ENCODE assay signal across 24 cellular contexts in the genomic region with DNA sequence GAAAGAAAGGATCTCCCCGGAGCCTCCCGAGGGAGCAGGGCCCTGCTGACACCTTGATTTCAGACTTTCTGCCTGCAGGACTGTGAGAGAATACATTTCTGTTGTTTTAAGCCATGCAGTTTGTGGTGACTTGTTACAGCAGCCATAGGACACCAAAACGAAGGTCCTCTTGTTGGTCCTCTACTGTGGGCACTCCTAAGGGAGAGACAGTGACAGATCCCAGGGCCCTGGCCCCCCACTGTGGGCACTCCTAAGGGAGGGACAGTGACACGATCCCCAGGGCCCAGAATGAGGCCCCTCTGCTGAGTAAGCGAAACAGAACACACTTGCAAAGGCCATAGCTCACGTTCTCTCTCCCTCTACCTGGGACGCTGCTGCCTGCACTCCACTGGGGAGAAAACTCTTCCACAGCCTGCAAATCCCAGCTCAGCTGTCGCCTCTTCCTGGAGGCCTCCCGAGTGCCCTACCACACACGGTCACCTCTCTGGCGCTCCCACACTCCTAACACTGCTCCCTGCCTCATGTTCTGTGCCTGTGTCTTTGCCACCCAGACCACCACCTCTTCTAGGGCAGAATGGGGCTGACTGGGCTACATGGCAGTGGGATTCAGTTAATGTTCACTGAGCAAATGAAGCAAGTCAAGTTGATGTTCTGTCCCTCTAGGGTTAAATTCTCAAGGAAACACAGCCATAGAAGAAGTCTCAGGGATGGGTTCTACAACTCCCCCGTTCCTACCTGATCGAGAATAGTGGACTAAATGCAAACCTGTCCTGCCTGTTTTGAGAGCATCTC. TPM values are rescaled to one million over a fixed set of nuclear protein-coding genes. Genes with fewer than 3 reads are reported as not detected.
DNase-seq lines count a peak whose midpoint lies in the region; ATAC-seq, FAIRE-seq and TF ChIP-seq lines count a peak whose summit lies in the region.
"Had no signal": no experiment of that assay in that cellular context is flagged by ENCODE, and none has a peak within 500 bp of the region (broad histone marks: within the 10 kb centered on the region; RNA-seq: fewer than 3 reads in every experiment).

No MANE protein-coding gene starts in this region.

- no peak for TF ChIP-seq CTCF in HepG2 (CRISPR knock-in tag; IDR thresholded peaks at IDR 0.05)
- no peak for TF ChIP-seq CTCF in right lobe of liver (IDR thresholded peaks at IDR 0.05)
- TF ChIP-seq CTCF in colonic mucosa (IDR thresholded peaks at IDR 0.05): no peak
- TF ChIP-seq CTCF in osteocyte (IDR thresholded peaks at IDR 0.05): no peak

- H3K9me3 Mint-ChIP-seq in osteocyte (ENCODE audit: unreplicated experiment): no peaks in the 10 kb centered on the region
- H3K9me3 Mint-ChIP-seq: CD4-positive, CD25-positive, alpha-beta regulatory T cell; HFFc6; IgD-negative memory B cell had no signal

- peaks cover 38% of the 10 kb centered on the region for H3K36me3 Mint-ChIP-seq in osteocyte (ENCODE audit: unreplicated experiment)

- H3K4me3 ChIP-seq in HepG2 (replicated peaks in 1 of 3; ENCODE audit: insufficient read depth in 1 of 3, low read depth in 2 of 3, low read length in 3 of 3) (no peak overlapping the region), right lobe of liver (no peak overlapping the region), colonic mucosa (no peak overlapping the region)
- H3K4me3 ChIP-seq: GM12878 had no signal

- H3K4me1 Mint-ChIP-seq in osteocyte (ENCODE audit: unreplicated experiment): no peaks in the 10 kb centered on the region
- H3K4me1 Mint-ChIP-seq: CD4-positive, CD25-positive, alpha-beta regulatory T cell; CD8-positive, alpha-beta memory T cell had no signal

- TF ChIP-seq EP300 in HepG2 (IDR thresholded peaks at IDR 0.05; ENCODE audit: low read depth in 2 of 2, low read length in 2 of 2) (no peak), HepG2 (CRISPR knock-in tag; IDR thresholded peaks at IDR 0.05; ENCODE audit: borderline replicate concordance) (no peak)

- H3K27me3 Mint-ChIP-seq in osteocyte (ENCODE audit: unreplicated experiment): no peaks in the 10 kb centered on the region
- H3K27me3 Mint-ChIP-seq: CD4-positive, CD25-positive, alpha-beta regulatory T cell; CD8-positive, alpha-beta memory T cell; IgD-negative memory B cell had no signal

- TF ChIP-seq POLR2A in HepG2 (IDR thresholded peaks at IDR 0.05; ENCODE audit: insufficient read depth in 1 of 2, low read depth in 2 of 2, low read length in 2 of 2) (no peak), right lobe of liver (IDR thresholded peaks at IDR 0.05) (no peak)

- no peaks in the 10 kb centered on the region for H3K27me3 ChIP-seq in HepG2 (ENCODE audit: control insufficient read depth in 1 of 2, insufficient read depth in 2 of 2, low read length in 2 of 2)
- no peaks in the 10 kb centered on the region for H3K27me3 ChIP-seq in right lobe of liver
- no peaks in the 10 kb centered on the region for H3K27me3 ChIP-seq in colonic mucosa
- H3K27me3 ChIP-seq: BE2C had no signal

- no peak for TF ChIP-seq RAD21 in HepG2 (CRISPR knock-in tag; IDR thresholded peaks at IDR 0.05)

- in situ Hi-C loops in HepG2 (cut with HindIII; ENCODE audit: extremely low pct_ligation_motif_present, low pct_unique_long_range_greater_than_20kb): no loop called here

- H4K20me1 ChIP-seq in HepG2 (ENCODE audit: insufficient read depth, low read length): no peaks in the 10 kb centered on the region; the same call in 1 of the 2 replicates

- intact Hi-C loops in HepG2 (cut with micrococcal nuclease; ENCODE audit: unreplicated experiment) (no loop called here), right lobe of liver (cut with DNase I) (loop anchor here in 1 of 2 donors (10.0 kb wide), 1 partner anchor 458 kb away; no protein-coding TSS in a partner anchor), colonic mucosa (cut with DNase I) (no loop called here)

- H3K27ac ChIP-seq in HepG2 (ENCODE audit: extremely low read length, insufficient read depth, low read length) (no peak overlapping the region), right lobe of liver (no peak overlapping the region), colonic mucosa (no peak overlapping the region)
- H3K27ac ChIP-seq: HL-60 had no signal

- no peaks in the 10 kb centered on the region for H3K9me3 ChIP-seq in HepG2 (ENCODE audit: low read length)
- H3K9me3 ChIP-seq in right lobe of liver: no peaks in the 10 kb centered on the region
- H3K9me3 ChIP-seq in colonic mucosa: no peaks in the 10 kb centered on the region
- H3K9me3 ChIP-seq: BE2C had no signal

- H3K4me3 Mint-ChIP-seq in osteocyte (ENCODE audit: unreplicated experiment): no peak overlapping the region
- H3K4me3 Mint-ChIP-seq: CD4-positive, CD25-positive, alpha-beta regulatory T cell; CD8-positive, alpha-beta memory T cell; HFFc6; IgD-negative memory B cell had no signal

- 91% methylated on average over 10 of the region's 13 CpGs for WGBS in HepG2 (ENCODE audit: low lambda C conversion rate)
- WGBS in right lobe of liver (ENCODE audit: insufficient coverage, low coverage, low lambda C conversion rate, missing lambda C conversion rate): 88% methylated on average over 4 of the region's 13 CpGs

- H3K27ac Mint-ChIP-seq in osteocyte (ENCODE audit: unreplicated experiment): no peak overlapping the region
- H3K27ac Mint-ChIP-seq: CD4-positive, CD25-positive, alpha-beta regulatory T cell; HFFc6 had no signal

- FAIRE-seq in HepG2 (lab: Jason Lieb, UNC): no peak
- FAIRE-seq: GM12878, GM19239 had no signal

- no peak overlapping the region for H3K9ac ChIP-seq in HepG2 (ENCODE audit: insufficient read depth, low read depth, low read length)
- no peak overlapping the region for H3K9ac ChIP-seq in colonic mucosa (ENCODE audit: low read depth in 2 of 2, low read length in 2 of 2)

- no peak overlapping the region for H2AFZ ChIP-seq in HepG2 (ENCODE audit: low read length)

- H3K79me2 ChIP-seq in HepG2 (ENCODE audit: insufficient read depth, low read length): no peaks in the 10 kb centered on the region

- BruUV-seq in HepG2 (replicated peaks; lab: Mats Ljungman, UMichigan): no TSS peak

- ATAC-seq in HepG2 (no peak), right lobe of liver (no peak)
- ATAC-seq in activated CD4-positive, CD25-positive, alpha-beta regulatory T cell treated with anti-CD3 and anti-CD28 coated beads, Interleukin-2, amount 50 U/mL, for 24 hours: no peak
- ATAC-seq: GM12878, HCT116 had no signal

- POLR2A ChIA-PET in HepG2 (lab: Yijun Ruan, JAX): no interaction called here

- DNase-seq in HepG2 (ENCODE audit: low spot score) (no peak), right lobe of liver (no peak), colonic mucosa (peak; percentile 9), osteocyte (ENCODE audit: extremely low spot score, unreplicated experiment) (peak; percentile 73)
- no peak for DNase-seq in stimulated activated CD4-positive, alpha-beta T cell treated with anti-CD3 and anti-CD28 coated beads, Interleukin-4, amount 100 ng/mL, for 24 hours
- DNase-seq: ACHN; BE2C; C1 segment of cervical spinal cord; CD4-positive, CD25-positive, alpha-beta regulatory T cell; CD8-positive, alpha-beta memory T cell; COR-L47; DMS 273 treated with DMSO at 0.1 percent for 48 hours; DMS53; DND-41; EL; GOT3; H7; HFFc6 had no signal

- peaks cover 11% of the 10 kb centered on the region for H3K4me1 ChIP-seq in HepG2 (ENCODE audit: insufficient read depth, low read length)
- H3K4me1 ChIP-seq in right lobe of liver: no peaks in the 10 kb centered on the region
- H3K4me1 ChIP-seq in colonic mucosa: no peaks in the 10 kb centered on the region
- H3K4me1 ChIP-seq: BE2C had no signal

- CTCF ChIA-PET in HepG2 (lab: Yijun Ruan, JAX; ENCODE audit: low intra/inter-chr PET ratio, low total read pairs): no interaction called here

- H3K4me2 ChIP-seq in HepG2 (ENCODE audit: low read depth, low read length): no peak overlapping the region

- H3K36me3 ChIP-seq in HepG2 (replicated peaks in 1 of 2; ENCODE audit: control insufficient read depth in 1 of 2, insufficient read depth in 2 of 2, low read length in 2 of 2): peaks cover 0 to 2% of the 10 kb centered on the region in 2 experiments; a peak in 2 of 5 replicates
- peaks cover 0 to 6% (median 0%) of the 10 kb centered on the region in 4 donors for H3K36me3 ChIP-seq in right lobe of liver
- H3K36me3 ChIP-seq in colonic mucosa: no peaks in the 10 kb centered on the region

RNA-seq across cellular contexts. Expression of gene ANKS6, which starts 23.8 kb away (rescaled TPM):
- total RNA-seq in HepG2 (2016; rRNA removed; fragmentation: Illumina TruSeq; extraction: Trizol): 7.0 and 8.8 TPM in 2 replicates
- 20.5 and 22.8 TPM in 2 replicates for total RNA-seq in HepG2 (2016; cell fraction: cytosol; rRNA removed; fragmentation: Illumina TruSeq; extraction: Trizol; ENCODE audit: low read depth)
- 6.5 and 9.0 TPM in 2 replicates for total RNA-seq in HepG2 (2016; cell fraction: insoluble cytoplasmic fraction; rRNA removed; fragmentation: Illumina TruSeq; extraction: Trizol)
- total RNA-seq in HepG2 (2016; cell fraction: membrane; rRNA removed; fragmentation: Illumina TruSeq; extraction: Trizol): 20.3 and 21.8 TPM in 2 replicates
- 4.9 and 8.5 TPM in 2 replicates for total RNA-seq in HepG2 (2016; cell fraction: nucleus; rRNA removed; fragmentation: Illumina TruSeq; extraction: Trizol)
- polyA plus RNA-seq in HepG2 (2011; rRNA removed): 9.5 and 10.7 TPM in 2 replicates
- 8.8 and 12.0 TPM in 2 replicates for polyA plus RNA-seq in HepG2 (2011; cell fraction: cytosol; rRNA removed)
- 24.5 and 25.8 TPM in 2 replicates for polyA plus RNA-seq in HepG2 (2011; cell fraction: nucleus; rRNA removed)
- polyA plus RNA-seq in HepG2 (2012): 7.1 and 10.8 TPM in 2 replicates
- polyA plus RNA-seq in HepG2 (2016; cell fraction: cytosol; fragmentation: Illumina TruSeq; extraction: Trizol; ENCODE audit: low read depth): 26.8 and 27.0 TPM in 2 replicates
- polyA plus RNA-seq in HepG2 (2016; cell fraction: insoluble cytoplasmic fraction; fragmentation: Illumina TruSeq; extraction: Trizol; ENCODE audit: low read depth): 6.2 and 8.9 TPM in 2 replicates
- 22.6 and 25.9 TPM in 2 replicates for polyA plus RNA-seq in HepG2 (2016; cell fraction: membrane; fragmentation: Illumina TruSeq; extraction: Trizol; ENCODE audit: low read depth)
- 15.9 and 18.2 TPM in 2 replicates for polyA plus RNA-seq in HepG2 (2016; cell fraction: nucleus; fragmentation: Illumina TruSeq; extraction: Trizol; ENCODE audit: insufficient read depth, low read depth)
- 12.2 and 13.0 TPM in 2 replicates for polyA minus RNA-seq in HepG2 (2011; rRNA and poly(A)+ RNA removed; ENCODE audit: low replicate concordance)
- polyA minus RNA-seq in HepG2 (2011; cell fraction: cytosol; rRNA and poly(A)+ RNA removed): 4.2 and 4.9 TPM in 2 replicates
- 5.9 and 9.3 TPM in 2 replicates for polyA minus RNA-seq in HepG2 (2011; cell fraction: nucleus; rRNA and poly(A)+ RNA removed)
- total RNA-seq in right lobe of liver: 1 to 10 TPM; 3.7 to 7.9 (median 4.7) TPM
- 10 to 100 TPM; 19.5 to 22.0 TPM for total RNA-seq in colonic mucosa
- 16.6 and 21.1 TPM in 2 replicates for total RNA-seq in osteocyte

RNA-seq across cellular contexts. Expression of gene GALNT12, which starts 34.9 kb away (rescaled TPM):
- 0.07 TPM in 1 of 2 replicates, not detected in the other for total RNA-seq in HepG2 (2016; rRNA removed; fragmentation: Illumina TruSeq; extraction: Trizol)
- not detected in 2 replicates for total RNA-seq in HepG2 (2016; cell fraction: cytosol; rRNA removed; fragmentation: Illumina TruSeq; extraction: Trizol; ENCODE audit: low read depth)
- total RNA-seq in HepG2 (2016; cell fraction: insoluble cytoplasmic fraction; rRNA removed; fragmentation: Illumina TruSeq; extraction: Trizol): not detected in 2 replicates
- not detected in 2 replicates for total RNA-seq in HepG2 (2016; cell fraction: membrane; rRNA removed; fragmentation: Illumina TruSeq; extraction: Trizol)
- total RNA-seq in HepG2 (2016; cell fraction: nucleus; rRNA removed; fragmentation: Illumina TruSeq; extraction: Trizol): not detected in 2 replicates
- polyA plus RNA-seq in HepG2 (2011; rRNA removed): 0.04 TPM in 1 of 2 replicates, not detected in the other
- polyA plus RNA-seq in HepG2 (2011; cell fraction: cytosol; rRNA removed): 0.05 and 0.13 TPM in 2 replicates
- polyA plus RNA-seq in HepG2 (2011; cell fraction: nucleus; rRNA removed): 0.58 TPM in 1 of 2 replicates, not detected in the other
- polyA plus RNA-seq in HepG2 (2012): not detected in 2 replicates
- not detected in 2 replicates for polyA plus RNA-seq in HepG2 (2016; cell fraction: cytosol; fragmentation: Illumina TruSeq; extraction: Trizol; ENCODE audit: low read depth)
- polyA plus RNA-seq in HepG2 (2016; cell fraction: insoluble cytoplasmic fraction; fragmentation: Illumina TruSeq; extraction: Trizol; ENCODE audit: low read depth): not detected in 2 replicates
- polyA plus RNA-seq in HepG2 (2016; cell fraction: membrane; fragmentation: Illumina TruSeq; extraction: Trizol; ENCODE audit: low read depth): not detected in 2 replicates
- polyA plus RNA-seq in HepG2 (2016; cell fraction: nucleus; fragmentation: Illumina TruSeq; extraction: Trizol; ENCODE audit: insufficient read depth, low read depth): not detected in 2 replicates
- polyA minus RNA-seq in HepG2 (2011; rRNA and poly(A)+ RNA removed; ENCODE audit: low replicate concordance): 0.47 TPM in 1 of 2 replicates, not detected in the other
- not detected in 2 replicates for polyA minus RNA-seq in HepG2 (2011; cell fraction: cytosol; rRNA and poly(A)+ RNA removed)
- not detected in 2 replicates for polyA minus RNA-seq in HepG2 (2011; cell fraction: nucleus; rRNA and poly(A)+ RNA removed)
- total RNA-seq in right lobe of liver: 1 to 10 TPM in 1 of 6 experiments, under 1 TPM in 4, not detected in 1; 0.06 to 1.1 (median 0.30) TPM
- 100 to 1,000 TPM in 1 of 2 donors, 10 to 100 TPM in 1; 69.6 to 145 TPM for total RNA-seq in colonic mucosa
- total RNA-seq in osteocyte: not detected in 2 replicates

Comparison
In these comparisons a context has a peak if more than half of its experiments do, and no peak if none do; other contexts are left out.
1. DNase-seq: peak in colonic mucosa (single experiment) and osteocyte (single experiment); none in HepG2 (single experiment), right lobe of liver (0 of 3) and stimulated activated CD4-positive, alpha-beta T cell treated with anti-CD3 and anti-CD28 coated beads, Interleukin-4, amount 100 ng/mL, for 24 hours (single experiment).
2. RNA of gene GALNT12, which starts 34.9 kb away (total RNA-seq): 69.6 to 145 TPM in colonic mucosa; 0.06 to 1.1 TPM in right lobe of liver, 0.07 TPM in HepG2 and not detected in osteocyte; every median in the first group is over 10 times any median in the second.